16 cellular contexts compared by ENCODE assay signal in the genomic region with DNA sequence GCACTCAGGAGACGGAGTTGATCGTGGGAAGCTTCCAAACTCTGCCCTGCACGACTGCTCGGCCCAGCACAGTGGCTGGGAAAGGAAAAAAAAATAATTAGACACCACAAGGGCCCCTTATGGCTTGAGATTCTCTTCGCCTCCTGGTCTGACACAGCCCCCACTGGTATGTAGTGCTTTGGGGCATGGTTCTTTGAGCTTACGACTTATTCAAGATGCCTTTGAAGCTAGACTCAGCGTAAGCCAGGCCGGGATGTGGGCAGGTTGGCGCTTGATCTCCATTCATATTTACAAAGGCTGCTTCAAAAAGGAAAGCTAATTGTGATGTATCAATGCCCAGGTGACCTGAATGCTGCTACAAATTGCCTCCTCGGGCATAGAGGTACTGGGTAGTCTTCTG.
"Had no signal": no experiment of that assay in that cellular context is flagged by ENCODE, and none has a peak within 500 bp of the region (broad histone marks: within the 10 kb centered on the region; RNA-seq: fewer than 3 reads in every experiment).

No MANE protein-coding gene starts in this region.

- H3K27me3 Mint-ChIP-seq: activated CD4-positive, alpha-beta T cell treated with anti-CD3 and anti-CD28 coated beads, Interleukin-2, amount 10 ng/mL, durations not matched to agents 7 days and 5 days had no signal

- H3K4me3 Mint-ChIP-seq: activated CD4-positive, alpha-beta T cell treated with anti-CD3 and anti-CD28 coated beads, Interleukin-2, amount 10 ng/mL, durations not matched to agents 7 days and 5 days; activated naive CD4-positive, alpha-beta T cell treated with anti-CD3 and anti-CD28 coated beads for 36 hours; activated T-helper 1 cell treated with anti-CD3 and anti-CD28 coated beads, Interleukin-12 subunit alpha, Interleukin-12 subunit beta, Interleukin-2, Interleukin-4 antibody, amounts not matched to agents 30 ng/mL and 10 ng/mL and 1 ng/mL, durations not matched to agents 14 hours and 24 hours and 36 hours; dendritic cell treated with granulocyte-macrophage colony-stimulating factor and Interleukin-4, amounts not matched to agents 40 ng/mL and 50 ng/mL, for 4 days; natural killer cell had no signal

- DNase-seq: activated CD4-positive, alpha-beta T cell treated with anti-CD3 and anti-CD28 coated beads, Interleukin-2, amount 10 ng/mL, durations not matched to agents 7 days and 5 days; activated CD8-positive, alpha-beta memory T cell treated with anti-CD3 and anti-CD28 coated beads, Interleukin-2, amount 50 U/mL, for 48 hours; activated naive CD4-positive, alpha-beta T cell treated with anti-CD3 and anti-CD28 coated beads for 36 hours; effector memory CD4-positive, alpha-beta T cell; natural killer cell; psoas muscle; sigmoid colon; stimulated activated CD4-positive, alpha-beta T cell treated with anti-CD3 and anti-CD28 coated beads, Interleukin-1b, Interleukin-23, amount 100 ng/mL, for 48 hours; stomach; testis; upper lobe of right lung had no signal

- ATAC-seq: gastroesophageal sphincter, left lobe of liver, natural killer cell, psoas muscle, upper lobe of right lung had no signal

- FAIRE-seq: bronchial epithelial cell had no signal

- H3K36me3 Mint-ChIP-seq: natural killer cell had no signal

- H3K27ac Mint-ChIP-seq: activated CD4-positive, alpha-beta T cell treated with anti-CD3 and anti-CD28 coated beads, Interleukin-2, amount 10 ng/mL, durations not matched to agents 7 days and 5 days; activated naive CD4-positive, alpha-beta T cell treated with anti-CD3 and anti-CD28 coated beads for 36 hours; activated T-helper 1 cell treated with anti-CD3 and anti-CD28 coated beads, Interleukin-12 subunit alpha, Interleukin-12 subunit beta, Interleukin-2, Interleukin-4 antibody, amounts not matched to agents 30 ng/mL and 10 ng/mL and 1 ng/mL, durations not matched to agents 14 hours and 24 hours and 36 hours; dendritic cell treated with granulocyte-macrophage colony-stimulating factor and Interleukin-4, amounts not matched to agents 40 ng/mL and 50 ng/mL, for 4 days; natural killer cell had no signal
